ENCODE assay signal across 13 cellular contexts in genomic region chr20:17608701-17609497, GRCh38. TPM values are rescaled to one million over a fixed set of nuclear protein-coding genes. Genes with fewer than 3 reads are reported as not detected.
A peak's percentile ranks its signal among the peaks of the same experiment; 100 is the strongest.
DNase-seq lines count a peak whose midpoint lies in the region; ATAC-seq and TF ChIP-seq lines count a peak whose summit lies in the region.
"Had no signal": no experiment of that assay in that cellular context is flagged by ENCODE, and none has a peak within 500 bp of the region (broad histone marks: within the 10 kb centered on the region; RNA-seq: fewer than 3 reads in every experiment).

No MANE protein-coding gene starts in this region.

- H3K36me3 Mint-ChIP-seq in CD4-positive, alpha-beta memory T cell, result peaks cover 16 to 32% of the 10 kb centered on the region in 2 donors
- H3K36me3 Mint-ChIP-seq in HFFc6 (ENCODE audit: low read depth) (peaks cover 18% of the 10 kb centered on the region), progenitor cell of endocrine pancreas (ENCODE audit: insufficient read depth) (peaks cover 12% of the 10 kb centered on the region)

- no peaks in the 10 kb centered on the region for H3K9me3 Mint-ChIP-seq in CD4-positive, alpha-beta memory T cell
- H3K9me3 Mint-ChIP-seq in HFFc6 (peaks cover 10% of the 10 kb centered on the region; the same call in 1 of the 2 replicates), progenitor cell of endocrine pancreas (ENCODE audit: low read depth) (no peaks in the 10 kb centered on the region)

- no peak overlapping the region for H3K4me3 ChIP-seq in CD4-positive, alpha-beta memory T cell (ENCODE audit: low read length in 2 of 2)
- H3K4me3 ChIP-seq in coronary artery, result no peak overlapping the region

- no peaks in the 10 kb centered on the region for H3K27me3 ChIP-seq in CD4-positive, alpha-beta memory T cell (ENCODE audit: insufficient read depth, low read length)

- H3K4me1 ChIP-seq in CD4-positive, alpha-beta memory T cell (ENCODE audit: insufficient read depth, low read length), result peaks cover 44% of the 10 kb centered on the region

- DNase-seq in CD4-positive, alpha-beta memory T cell, result no peak
- DNase-seq in HFFc6 (no peak), coronary artery (ENCODE audit: low spot score) (no peak), progenitor cell of endocrine pancreas (ENCODE audit: low spot score, unreplicated experiment) (no peak), ureter (ENCODE audit: low spot score) (no peak), GM10266 (ENCODE audit: extremely low spot score) (no peak)
- DNase-seq: midbrain; MM.1S; NCI-H2081; stimulated activated CD4-positive, alpha-beta T cell treated with anti-CD3 and anti-CD28 coated beads, Interleukin-12 subunit alpha, Interleukin-12 subunit beta, amount 100 ng/mL, for 4 hours; SW 1271 had no signal

- H3K27ac Mint-ChIP-seq in CD4-positive, alpha-beta memory T cell, result peak overlapping the region; percentile 85 to 96 (median 93)
- H3K27ac Mint-ChIP-seq in HFFc6 (peak overlapping the region; percentile 76), progenitor cell of endocrine pancreas (peak overlapping the region; percentile 54)

- H3K4me3 Mint-ChIP-seq in CD4-positive, alpha-beta memory T cell, result peak overlapping the region in 7 of 8 donors; percentile 30 to 79 (median 54)
- H3K4me3 Mint-ChIP-seq in HFFc6, result no peak overlapping the region
- H3K4me3 Mint-ChIP-seq in progenitor cell of endocrine pancreas (ENCODE audit: low read depth), result no peak overlapping the region

- peak overlapping the region; percentile 57 for H3K27ac ChIP-seq in CD4-positive, alpha-beta memory T cell (ENCODE audit: low read depth, low read length)
- peak overlapping the region; percentile 74 to 93 for H3K27ac ChIP-seq in coronary artery
- H3K27ac ChIP-seq: parathyroid adenoma had no signal

- no peak for ATAC-seq in HG03571 (IDR thresholded peaks at IDR 0.05; ENCODE audit: unreplicated experiment)

- no peaks in the 10 kb centered on the region for H3K27me3 Mint-ChIP-seq in CD4-positive, alpha-beta memory T cell
- peaks cover 55% of the 10 kb centered on the region for H3K27me3 Mint-ChIP-seq in HFFc6 (ENCODE audit: insufficient read depth)
- H3K27me3 Mint-ChIP-seq in progenitor cell of endocrine pancreas, result no peaks in the 10 kb centered on the region

- POLR2A ChIA-PET in CD4-positive, alpha-beta memory T cell (lab: Charles Lee; ENCODE audit: partially characterized antibody), result interaction anchor here (1.9 to 3.8 kb wide), 3 partner anchors 37 to 78 kb away, joined by 6 to 63 read pairs (median 11); partner anchors contain the start of genes BFSP1, DSTN and RRBP1

- CTCF ChIA-PET in CD4-positive, alpha-beta memory T cell (lab: Charles Lee; ENCODE audit: partially characterized antibody), result interaction anchor here (0.6 to 2.0 kb wide), 2 partner anchors 35 to 38 kb away, joined by 3 to 13 read pairs; partner anchors contain the start of gene DSTN

- TF ChIP-seq CTCF in HFFc6 (IDR thresholded peaks at IDR 0.05), result no peak
- TF ChIP-seq CTCF in coronary artery (IDR thresholded peaks at IDR 0.05), result no peak
- TF ChIP-seq CTCF in progenitor cell of endocrine pancreas (IDR thresholded peaks at IDR 0.05; ENCODE audit: unreplicated experiment), result no peak
- TF ChIP-seq CTCF in GM10266 (IDR thresholded peaks at IDR 0.05; ENCODE audit: control insufficient read depth, insufficient read depth, low read depth, missing control alignments), result no peak

- H3K36me3 ChIP-seq in CD4-positive, alpha-beta memory T cell (ENCODE audit: insufficient read depth, low read length), result peaks cover 17% of the 10 kb centered on the region

- intact Hi-C loops in CD4-positive, alpha-beta memory T cell (cut with micrococcal nuclease), result no loop called here

- H3K4me1 Mint-ChIP-seq in CD4-positive, alpha-beta memory T cell, result peaks cover 27 to 48% (median 36%) of the 10 kb centered on the region in 4 donors
- H3K4me1 Mint-ChIP-seq in HFFc6 (ENCODE audit: low read depth) (peaks cover 28% of the 10 kb centered on the region), progenitor cell of endocrine pancreas (ENCODE audit: low read depth) (peaks cover 19% of the 10 kb centered on the region)

- no peaks in the 10 kb centered on the region for H3K9me3 ChIP-seq in CD4-positive, alpha-beta memory T cell (ENCODE audit: control insufficient read depth in 1 of 2, low read length in 2 of 2)

RNA-seq across cellular contexts. Expression of gene DSTN, which starts 39.0 kb away (rescaled TPM):
- total RNA-seq in CD4-positive, alpha-beta memory T cell, result 10 to 100 TPM; 43.1 to 49.1 TPM
- polyA plus RNA-seq in CD4-positive, alpha-beta memory T cell, result 100 to 1,000 TPM; 147 to 212 TPM
- 100 to 1,000 TPM; 497 to 624 (median 521) TPM for total RNA-seq in HFFc6 (2021; fragmentation: NEBNext Ultra II Directional; extraction: Animal tissue kit (Norgen Biotek cat#: 25700))
- total RNA-seq in progenitor cell of endocrine pancreas (199 and 201 TPM in 2 replicates), ureter (603 TPM)

Comparison
In these comparisons a context has a peak if more than half of its experiments do, and no peak if none do; other contexts are left out.
1. H3K4me3 Mint-ChIP-seq: peak in CD4-positive, alpha-beta memory T cell (7 of 8); none in HFFc6 (single experiment) and progenitor cell of endocrine pancreas (single experiment).
2. Peak in every context shown above with its lines, with median percentiles within 50 percentile points of each other: H3K27ac Mint-ChIP-seq.